In genomic region chr17:6170349-6170748, GRCh38 we compare ENCODE assay signal across 18 cellular contexts.
DNase-seq lines count a peak whose midpoint lies in the region; ATAC-seq lines count a peak whose summit lies in the region.
"Had no signal": no experiment of that assay in that cellular context is flagged by ENCODE, and none has a peak within 500 bp of the region (broad histone marks: within the 10 kb centered on the region; RNA-seq: fewer than 3 reads in every experiment).

No MANE protein-coding gene starts in this region.

- CTCF ChIA-PET in naive thymus-derived CD4-positive, alpha-beta T cell (lab: Charles Lee) = no interaction called here

- no peaks in the 10 kb centered on the region for H3K36me3 ChIP-seq in naive thymus-derived CD4-positive, alpha-beta T cell (ENCODE audit: control insufficient read depth in 2 of 3, insufficient read depth in 3 of 3, low read length in 3 of 3)
- H3K36me3 ChIP-seq: BE2C had no signal

- no peak overlapping the region for H3K4me3 Mint-ChIP-seq in naive thymus-derived CD4-positive, alpha-beta T cell
- H3K4me3 Mint-ChIP-seq: CD4-positive, alpha-beta T cell; T-cell had no signal

- peaks cover 0 to 4% (median 0%) of the 10 kb centered on the region in 11 donors for H3K9me3 Mint-ChIP-seq in naive thymus-derived CD4-positive, alpha-beta T cell
- H3K9me3 Mint-ChIP-seq: CD4-positive, alpha-beta T cell had no signal

- H3K4me1 Mint-ChIP-seq in naive thymus-derived CD4-positive, alpha-beta T cell = peaks cover 0 to 2% (median 0%) of the 10 kb centered on the region in 7 donors
- H3K4me1 Mint-ChIP-seq: T-cell had no signal

- no peak overlapping the region for H3K4me3 ChIP-seq in naive thymus-derived CD4-positive, alpha-beta T cell (ENCODE audit: low read length)

- ATAC-seq in naive thymus-derived CD4-positive, alpha-beta T cell = no peak
- ATAC-seq: Panc1, Right ventricle myocardium inferior, T-cell had no signal

- H3K9me3 ChIP-seq in naive thymus-derived CD4-positive, alpha-beta T cell (ENCODE audit: control insufficient read depth in 2 of 3, low read length in 3 of 3) = no peaks in the 10 kb centered on the region
- H3K9me3 ChIP-seq: BE2C, SK-N-SH had no signal

- no peaks in the 10 kb centered on the region for H3K27me3 ChIP-seq in naive thymus-derived CD4-positive, alpha-beta T cell (ENCODE audit: control insufficient read depth in 2 of 2, insufficient read depth in 2 of 2, low read length in 2 of 2)
- H3K27me3 ChIP-seq: BE2C had no signal

- H3K4me1 ChIP-seq in naive thymus-derived CD4-positive, alpha-beta T cell (ENCODE audit: control insufficient read depth in 2 of 2, insufficient read depth in 2 of 2, low read length in 2 of 2) = no peaks in the 10 kb centered on the region
- H3K4me1 ChIP-seq: BE2C had no signal

- no peaks in the 10 kb centered on the region for H3K36me3 Mint-ChIP-seq in naive thymus-derived CD4-positive, alpha-beta T cell
- H3K36me3 Mint-ChIP-seq: T-cell had no signal

- no peak overlapping the region for H3K27ac Mint-ChIP-seq in naive thymus-derived CD4-positive, alpha-beta T cell
- H3K27ac Mint-ChIP-seq: CD4-positive, alpha-beta T cell; T-cell had no signal

- DNase-seq in DMS153 (lab: John Stamatoyannopoulos, UW) = peak; percentile 12
- no peak for DNase-seq in DMS153 treated with DMSO at 0.1 percent for 48 hours (lab: John Stamatoyannopoulos, UW; ENCODE audit: unreplicated experiment)
- DNase-seq in stimulated activated CD4-positive, alpha-beta T cell treated with anti-CD3 and anti-CD28 coated beads, Interleukin-15, amount 100 ng/mL, for 24 hours = peak; percentile 10
- no peak for DNase-seq in stimulated activated CD4-positive, alpha-beta T cell treated with anti-CD3 and anti-CD28 coated beads, Interleukin-12 subunit alpha, Interleukin-12 subunit beta, amount 100 ng/mL, for 4 hours
- peak; percentile 40 for DNase-seq in NCI-H345 treated with DMSO at 0.1 percent for 48 hours (lab: John Stamatoyannopoulos, UW; ENCODE audit: unreplicated experiment)
- DNase-seq in MV-4-11 (lab: John Stamatoyannopoulos, UW) = no peak
- DNase-seq in naive thymus-derived CD4-positive, alpha-beta T cell = no peak
- no peak for DNase-seq in hippocampal formation (lab: John Stamatoyannopoulos, UW)
- DNase-seq: 8988T, BE2C, GF-D8, KBM-7, NCI-H510A treated with DMSO at 0.1 percent for 48 hours, SK-N-SH, T-cell had no signal

- peaks cover 0 to 15% (median 8%) of the 10 kb centered on the region in 5 donors for H3K27me3 Mint-ChIP-seq in naive thymus-derived CD4-positive, alpha-beta T cell

- intact Hi-C loops in naive thymus-derived CD4-positive, alpha-beta T cell (cut with micrococcal nuclease) = no loop called here

- H3K27ac ChIP-seq in naive thymus-derived CD4-positive, alpha-beta T cell (ENCODE audit: low read depth, low read length) = no peak overlapping the region

- POLR2A ChIA-PET in naive thymus-derived CD4-positive, alpha-beta T cell (lab: Charles Lee) = no interaction called here

Comparison
In these comparisons a context has a peak if more than half of its experiments do, and no peak if none do; other contexts are left out.
1. DNase-seq: peak in DMS153 (single experiment), stimulated activated CD4-positive, alpha-beta T cell treated with anti-CD3 and anti-CD28 coated beads, Interleukin-15, amount 100 ng/mL, for 24 hours (single experiment) and NCI-H345 treated with DMSO at 0.1 percent for 48 hours (single experiment); none in DMS153 treated with DMSO at 0.1 percent for 48 hours (single experiment), stimulated activated CD4-positive, alpha-beta T cell treated with anti-CD3 and anti-CD28 coated beads, Interleukin-12 subunit alpha, Interleukin-12 subunit beta, amount 100 ng/mL, for 4 hours (single experiment), MV-4-11 (single experiment), naive thymus-derived CD4-positive, alpha-beta T cell (0 of 9) and hippocampal formation (0 of 2).